ENCODE assay signal across 9 cellular contexts in genomic region chr4:123832173-123833026, GRCh38.
DNase-seq lines count a peak whose midpoint lies in the region; ATAC-seq and TF ChIP-seq lines count a peak whose summit lies in the region.
"Had no signal": no experiment of that assay in that cellular context is flagged by ENCODE, and none has a peak within 500 bp of the region (broad histone marks: within the 10 kb centered on the region; RNA-seq: fewer than 3 reads in every experiment).

No MANE protein-coding gene starts in this region.

- peak; percentile 25 for TF ChIP-seq EP300 in transverse colon (IDR thresholded peaks at IDR 0.05; ENCODE audit: low read depth)

- H3K27ac ChIP-seq in lower lobe of right lung (peak overlapping the region; percentile 68), transverse colon (peak overlapping the region; percentile 64 to 73 (median 68))

- H3K27me3 ChIP-seq in lower lobe of right lung (ENCODE audit: low read depth) (no peaks in the 10 kb centered on the region), transverse colon (no peaks in the 10 kb centered on the region)

- peaks cover 7% of the 10 kb centered on the region for H3K4me1 ChIP-seq in lower lobe of right lung
- H3K4me1 ChIP-seq in transverse colon: peaks cover 0 to 4% (median 2%) of the 10 kb centered on the region in 4 donors

- no peak for TF ChIP-seq POLR2A in transverse colon (IDR thresholded peaks at IDR 0.05)

- TF ChIP-seq CTCF in lower lobe of right lung (IDR thresholded peaks at IDR 0.05) (no peak), transverse colon (IDR thresholded peaks at IDR 0.05) (no peak)

- 46 to 71% methylated on average over 3 to 7 of the region's 7 CpGs for WGBS in transverse colon (ENCODE audit: low coverage in 1 of 2), 2 donors

- peak; percentile 79 to 83 for ATAC-seq in lower lobe of right lung

- DNase-seq in NCI-H226: peak; percentile 91
- DNase-seq in dermis blood vessel endothelial cell: peak; percentile 89
- no peak for DNase-seq in lower lobe of right lung
- DNase-seq in transverse colon: peak; percentile 10
- no peak for DNase-seq in DMS153 treated with DMSO at 0.1 percent for 48 hours (lab: John Stamatoyannopoulos, UW; ENCODE audit: unreplicated experiment)
- no peak for DNase-seq in activated CD4-positive, CD25-positive, alpha-beta regulatory T cell treated with anti-CD3 and anti-CD28 coated beads, Interleukin-2, amount 50 U/mL, for 72 hours
- no peak for DNase-seq in SHP77 (lab: John Stamatoyannopoulos, UW)
- DNase-seq in OCI-M1 (lab: John Stamatoyannopoulos, UW): no peak
- DNase-seq: activated CD8-positive, alpha-beta memory T cell treated with anti-CD3 and anti-CD28 coated beads for 24 hours had no signal

- in situ Hi-C loops in transverse colon (cut with MboI; ENCODE audit: low pct_ligation_motif_present in 1 of 4, low pct_unique_long_range_greater_than_20kb in 1 of 4, low sequenced_read_pairs in 3 of 4): no loop called here

- H3K4me3 ChIP-seq in lower lobe of right lung (no peak overlapping the region), transverse colon (no peak overlapping the region)

- intact Hi-C loops in lower lobe of right lung (cut with DNase I): no loop called here
- intact Hi-C loops in transverse colon (cut with DNase I; ENCODE audit: low total_unique reads): no loop called here

- H3K36me3 ChIP-seq in lower lobe of right lung: no peaks in the 10 kb centered on the region
- H3K36me3 ChIP-seq in transverse colon: no peaks in the 10 kb centered on the region

- no peaks in the 10 kb centered on the region for H3K9me3 ChIP-seq in lower lobe of right lung
- H3K9me3 ChIP-seq in transverse colon: no peaks in the 10 kb centered on the region

Comparison
In these comparisons a context has a peak if more than half of its experiments do, and no peak if none do; other contexts are left out.
1. DNase-seq: peak in NCI-H226 (single experiment), dermis blood vessel endothelial cell (single experiment) and transverse colon (single experiment); none in lower lobe of right lung (single experiment), DMS153 treated with DMSO at 0.1 percent for 48 hours (single experiment), activated CD4-positive, CD25-positive, alpha-beta regulatory T cell treated with anti-CD3 and anti-CD28 coated beads, Interleukin-2, amount 50 U/mL, for 72 hours (single experiment), SHP77 (0 of 2) and OCI-M1 (single experiment).